ENCODE assay signal across 1 cellular context in the genomic region with DNA sequence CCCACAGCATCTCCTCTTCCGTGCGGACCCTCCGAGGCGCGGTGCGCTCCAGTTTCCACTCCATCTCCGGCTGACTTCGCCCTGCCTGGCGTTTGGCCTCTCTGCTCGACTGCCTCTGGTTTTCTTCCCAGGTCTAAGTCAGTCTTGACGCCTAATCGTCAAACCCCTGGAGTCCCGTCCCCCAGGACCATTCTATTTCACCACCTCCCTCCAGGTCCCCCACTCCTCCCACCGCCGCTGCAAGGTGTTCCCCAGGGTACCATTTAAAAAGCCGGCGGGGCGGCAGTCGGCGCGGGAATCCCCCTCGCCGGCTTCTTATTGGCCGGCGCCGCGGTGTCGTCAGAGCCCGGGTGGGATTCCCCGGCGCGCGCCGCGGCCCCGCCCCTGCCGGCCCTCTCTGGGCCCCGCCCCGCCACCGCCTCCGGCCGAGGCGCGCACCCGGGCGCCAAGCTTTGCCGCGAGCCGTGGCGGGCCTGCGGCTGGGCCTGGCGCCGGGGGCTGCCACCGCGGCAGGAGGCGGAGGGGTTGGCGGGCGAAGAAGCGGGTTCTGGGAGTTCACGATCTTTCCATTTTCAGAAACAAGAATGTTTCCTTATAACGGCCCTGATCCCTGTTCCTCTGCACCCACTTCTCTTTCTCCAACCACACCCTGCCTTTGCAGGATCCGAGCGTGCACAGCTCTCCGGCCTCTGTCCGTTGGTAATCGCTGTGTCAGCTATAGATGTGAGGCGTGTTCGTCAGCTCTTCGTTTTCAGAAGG.
TF ChIP-seq lines count a peak whose summit lies in the region.

A gene with protein sequence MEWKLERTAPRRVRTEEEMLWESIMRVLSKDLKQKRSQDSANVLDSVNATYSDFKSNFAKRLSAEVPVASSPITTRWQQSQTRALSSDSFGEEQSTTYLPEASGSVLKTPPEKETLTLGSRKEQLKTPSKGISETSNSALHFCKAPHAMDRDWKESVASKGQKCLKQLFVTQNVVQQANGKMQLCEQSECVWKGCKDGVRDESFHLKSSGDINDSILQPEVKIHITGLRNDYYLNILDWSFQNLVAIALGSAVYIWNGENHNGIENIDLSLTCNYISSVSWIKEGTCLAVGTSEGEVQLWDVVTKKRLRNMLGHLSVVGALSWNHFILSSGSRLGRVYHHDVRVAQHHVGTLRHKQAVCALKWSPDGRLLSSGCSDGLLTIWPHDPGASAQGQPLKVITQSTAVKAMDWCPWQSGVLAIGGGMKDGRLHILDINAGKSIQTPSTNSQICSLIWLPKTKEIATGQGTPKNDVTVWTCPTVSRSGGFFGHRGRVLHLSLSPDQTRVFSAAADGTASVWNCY (minus strand): TSS at position 241 of the 759 bp plus-strand sequence. CDS start 177 bp downstream, at position 64.

TF ChIP-seq in HepG2, 621 proteins besides CTCF, POLR2A, EP300 and RAD21 (continued from another document and continues in another):
- TF ChIP-seq, protein P1, sequence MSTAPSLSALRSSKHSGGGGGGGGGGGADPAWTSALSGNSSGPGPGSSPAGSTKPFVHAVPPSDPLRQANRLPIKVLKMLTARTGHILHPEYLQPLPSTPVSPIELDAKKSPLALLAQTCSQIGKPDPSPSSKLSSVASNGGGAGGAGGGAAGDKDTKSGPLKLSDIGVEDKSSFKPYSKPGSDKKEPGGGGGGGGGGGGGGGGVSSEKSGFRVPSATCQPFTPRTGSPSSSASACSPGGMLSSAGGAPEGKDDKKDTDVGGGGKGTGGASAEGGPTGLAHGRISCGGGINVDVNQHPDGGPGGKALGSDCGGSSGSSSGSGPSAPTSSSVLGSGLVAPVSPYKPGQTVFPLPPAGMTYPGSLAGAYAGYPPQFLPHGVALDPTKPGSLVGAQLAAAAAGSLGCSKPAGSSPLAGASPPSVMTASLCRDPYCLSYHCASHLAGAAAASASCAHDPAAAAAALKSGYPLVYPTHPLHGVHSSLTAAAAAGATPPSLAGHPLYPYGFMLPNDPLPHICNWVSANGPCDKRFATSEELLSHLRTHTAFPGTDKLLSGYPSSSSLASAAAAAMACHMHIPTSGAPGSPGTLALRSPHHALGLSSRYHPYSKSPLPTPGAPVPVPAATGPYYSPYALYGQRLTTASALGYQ (CRISPR knock-in tag; IDR thresholded peaks at IDR 0.05): no peak
- no peak for TF ChIP-seq ZNF235 (CRISPR knock-in tag; IDR thresholded peaks at IDR 0.05; ENCODE audit: borderline replicate concordance)
- no peak for TF ChIP-seq GFI1 (CRISPR knock-in tag; IDR thresholded peaks at IDR 0.05; ENCODE audit: borderline replicate concordance)
- TF ChIP-seq MAZ (IDR thresholded peaks at IDR 0.05; ENCODE audit: borderline replicate concordance, low read depth, low read length): no peak
- no peak for TF ChIP-seq MAZ (CRISPR knock-in tag; IDR thresholded peaks at IDR 0.05; ENCODE audit: low read depth)
- no peak for TF ChIP-seq NR1H2 (CRISPR knock-in tag; IDR thresholded peaks at IDR 0.05; ENCODE audit: borderline replicate concordance, low read depth)
- TF ChIP-seq, protein P2, sequence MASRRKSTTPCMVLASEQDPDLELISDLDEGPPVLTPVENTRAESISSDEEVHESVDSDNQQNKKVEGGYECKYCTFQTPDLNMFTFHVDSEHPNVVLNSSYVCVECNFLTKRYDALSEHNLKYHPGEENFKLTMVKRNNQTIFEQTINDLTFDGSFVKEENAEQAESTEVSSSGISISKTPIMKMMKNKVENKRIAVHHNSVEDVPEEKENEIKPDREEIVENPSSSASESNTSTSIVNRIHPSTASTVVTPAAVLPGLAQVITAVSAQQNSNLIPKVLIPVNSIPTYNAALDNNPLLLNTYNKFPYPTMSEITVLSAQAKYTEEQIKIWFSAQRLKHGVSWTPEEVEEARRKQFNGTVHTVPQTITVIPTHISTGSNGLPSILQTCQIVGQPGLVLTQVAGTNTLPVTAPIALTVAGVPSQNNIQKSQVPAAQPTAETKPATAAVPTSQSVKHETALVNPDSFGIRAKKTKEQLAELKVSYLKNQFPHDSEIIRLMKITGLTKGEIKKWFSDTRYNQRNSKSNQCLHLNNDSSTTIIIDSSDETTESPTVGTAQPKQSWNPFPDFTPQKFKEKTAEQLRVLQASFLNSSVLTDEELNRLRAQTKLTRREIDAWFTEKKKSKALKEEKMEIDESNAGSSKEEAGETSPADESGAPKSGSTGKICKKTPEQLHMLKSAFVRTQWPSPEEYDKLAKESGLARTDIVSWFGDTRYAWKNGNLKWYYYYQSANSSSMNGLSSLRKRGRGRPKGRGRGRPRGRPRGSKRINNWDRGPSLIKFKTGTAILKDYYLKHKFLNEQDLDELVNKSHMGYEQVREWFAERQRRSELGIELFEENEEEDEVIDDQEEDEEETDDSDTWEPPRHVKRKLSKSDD (CRISPR knock-in tag; IDR thresholded peaks at IDR 0.05; ENCODE audit: low read depth): no peak
- TF ChIP-seq, protein P3, sequence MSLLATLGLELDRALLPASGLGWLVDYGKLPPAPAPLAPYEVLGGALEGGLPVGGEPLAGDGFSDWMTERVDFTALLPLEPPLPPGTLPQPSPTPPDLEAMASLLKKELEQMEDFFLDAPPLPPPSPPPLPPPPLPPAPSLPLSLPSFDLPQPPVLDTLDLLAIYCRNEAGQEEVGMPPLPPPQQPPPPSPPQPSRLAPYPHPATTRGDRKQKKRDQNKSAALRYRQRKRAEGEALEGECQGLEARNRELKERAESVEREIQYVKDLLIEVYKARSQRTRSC (CRISPR knock-in tag; IDR thresholded peaks at IDR 0.05; ENCODE audit: low read depth): no peak
- TF ChIP-seq, protein P4, sequence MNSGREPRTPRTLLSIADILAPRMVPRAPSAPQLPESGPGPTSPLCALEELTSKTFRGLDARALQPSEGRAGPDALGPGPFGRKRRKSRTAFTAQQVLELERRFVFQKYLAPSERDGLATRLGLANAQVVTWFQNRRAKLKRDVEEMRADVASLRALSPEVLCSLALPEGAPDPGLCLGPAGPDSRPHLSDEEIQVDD (CRISPR knock-in tag; IDR thresholded peaks at IDR 0.05; ENCODE audit: borderline replicate concordance): no peak
- TF ChIP-seq, protein P5, sequence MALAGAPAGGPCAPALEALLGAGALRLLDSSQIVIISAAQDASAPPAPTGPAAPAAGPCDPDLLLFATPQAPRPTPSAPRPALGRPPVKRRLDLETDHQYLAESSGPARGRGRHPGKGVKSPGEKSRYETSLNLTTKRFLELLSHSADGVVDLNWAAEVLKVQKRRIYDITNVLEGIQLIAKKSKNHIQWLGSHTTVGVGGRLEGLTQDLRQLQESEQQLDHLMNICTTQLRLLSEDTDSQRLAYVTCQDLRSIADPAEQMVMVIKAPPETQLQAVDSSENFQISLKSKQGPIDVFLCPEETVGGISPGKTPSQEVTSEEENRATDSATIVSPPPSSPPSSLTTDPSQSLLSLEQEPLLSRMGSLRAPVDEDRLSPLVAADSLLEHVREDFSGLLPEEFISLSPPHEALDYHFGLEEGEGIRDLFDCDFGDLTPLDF (CRISPR knock-in tag; IDR thresholded peaks at IDR 0.05): 0 out of 2 replicates have a peak, but pooled peaks have one; percentile 20
- no peak for TF ChIP-seq JARID2 (CRISPR knock-in tag; IDR thresholded peaks at IDR 0.05; ENCODE audit: insufficient replicate concordance)
- TF ChIP-seq IKZF1 (IDR thresholded peaks at IDR 0.05): no peak
- TF ChIP-seq SMYD3 (CRISPR knock-in tag; IDR thresholded peaks at IDR 0.05): no peak
- TF ChIP-seq DR1 (CRISPR knock-in tag; IDR thresholded peaks at IDR 0.05): no peak
- TF ChIP-seq, protein P6, sequence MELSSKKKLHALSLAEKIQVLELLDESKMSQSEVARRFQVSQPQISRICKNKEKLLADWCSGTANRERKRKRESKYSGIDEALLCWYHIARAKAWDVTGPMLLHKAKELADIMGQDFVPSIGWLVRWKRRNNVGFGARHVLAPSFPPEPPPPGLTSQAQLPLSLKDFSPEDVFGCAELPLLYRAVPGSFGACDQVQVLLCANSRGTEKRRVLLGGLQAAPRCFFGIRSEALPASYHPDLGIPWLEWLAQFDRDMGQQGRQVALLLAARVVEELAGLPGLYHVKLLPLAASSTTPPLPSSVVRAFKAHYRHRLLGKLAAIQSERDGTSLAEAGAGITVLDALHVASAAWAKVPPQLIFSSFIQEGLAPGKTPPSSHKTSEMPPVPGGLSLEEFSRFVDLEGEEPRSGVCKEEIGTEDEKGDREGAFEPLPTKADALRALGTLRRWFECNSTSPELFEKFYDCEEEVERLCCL (CRISPR knock-in tag; IDR thresholded peaks at IDR 0.05; ENCODE audit: borderline replicate concordance): no peak
- TF ChIP-seq, protein P7, sequence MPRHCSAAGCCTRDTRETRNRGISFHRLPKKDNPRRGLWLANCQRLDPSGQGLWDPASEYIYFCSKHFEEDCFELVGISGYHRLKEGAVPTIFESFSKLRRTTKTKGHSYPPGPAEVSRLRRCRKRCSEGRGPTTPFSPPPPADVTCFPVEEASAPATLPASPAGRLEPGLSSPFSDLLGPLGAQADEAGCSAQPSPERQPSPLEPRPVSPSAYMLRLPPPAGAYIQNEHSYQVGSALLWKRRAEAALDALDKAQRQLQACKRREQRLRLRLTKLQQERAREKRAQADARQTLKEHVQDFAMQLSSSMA (CRISPR knock-in tag; IDR thresholded peaks at IDR 0.05): 0 out of 2 replicates have a peak, but pooled peaks have one; percentile 38
- TF ChIP-seq, protein P8, sequence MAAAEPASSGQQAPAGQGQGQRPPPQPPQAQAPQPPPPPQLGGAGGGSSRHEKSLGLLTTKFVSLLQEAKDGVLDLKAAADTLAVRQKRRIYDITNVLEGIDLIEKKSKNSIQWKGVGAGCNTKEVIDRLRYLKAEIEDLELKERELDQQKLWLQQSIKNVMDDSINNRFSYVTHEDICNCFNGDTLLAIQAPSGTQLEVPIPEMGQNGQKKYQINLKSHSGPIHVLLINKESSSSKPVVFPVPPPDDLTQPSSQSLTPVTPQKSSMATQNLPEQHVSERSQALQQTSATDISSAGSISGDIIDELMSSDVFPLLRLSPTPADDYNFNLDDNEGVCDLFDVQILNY (CRISPR knock-in tag; conservative IDR thresholded peaks at IDR 0.05): no peak; the same call in 1 of the 2 replicates
- no peak for TF ChIP-seq ZFP36 (IDR thresholded peaks at IDR 0.05; ENCODE audit: borderline replicate concordance, low read depth, low read length, partially characterized antibody)
- TF ChIP-seq, protein P9, sequence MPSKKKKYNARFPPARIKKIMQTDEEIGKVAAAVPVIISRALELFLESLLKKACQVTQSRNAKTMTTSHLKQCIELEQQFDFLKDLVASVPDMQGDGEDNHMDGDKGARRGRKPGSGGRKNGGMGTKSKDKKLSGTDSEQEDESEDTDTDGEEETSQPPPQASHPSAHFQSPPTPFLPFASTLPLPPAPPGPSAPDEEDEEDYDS (CRISPR knock-in tag; IDR thresholded peaks at IDR 0.05): no peak
- no peak for TF ChIP-seq ZNF326 (CRISPR knock-in tag; IDR thresholded peaks at IDR 0.05; ENCODE audit: borderline replicate concordance)
- no peak for TF ChIP-seq ZNF33A (CRISPR knock-in tag; IDR thresholded peaks at IDR 0.05; ENCODE audit: borderline replicate concordance)
- TF ChIP-seq KLF15 (CRISPR knock-in tag; IDR thresholded peaks at IDR 0.05; ENCODE audit: borderline replicate concordance): no peak
- no peak for TF ChIP-seq ASH2L (IDR thresholded peaks at IDR 0.05; ENCODE audit: insufficient read length, low read depth, low read length)
- TF ChIP-seq ZNF160 (CRISPR knock-in tag; IDR thresholded peaks at IDR 0.05): no peak
- TF ChIP-seq, protein P10, sequence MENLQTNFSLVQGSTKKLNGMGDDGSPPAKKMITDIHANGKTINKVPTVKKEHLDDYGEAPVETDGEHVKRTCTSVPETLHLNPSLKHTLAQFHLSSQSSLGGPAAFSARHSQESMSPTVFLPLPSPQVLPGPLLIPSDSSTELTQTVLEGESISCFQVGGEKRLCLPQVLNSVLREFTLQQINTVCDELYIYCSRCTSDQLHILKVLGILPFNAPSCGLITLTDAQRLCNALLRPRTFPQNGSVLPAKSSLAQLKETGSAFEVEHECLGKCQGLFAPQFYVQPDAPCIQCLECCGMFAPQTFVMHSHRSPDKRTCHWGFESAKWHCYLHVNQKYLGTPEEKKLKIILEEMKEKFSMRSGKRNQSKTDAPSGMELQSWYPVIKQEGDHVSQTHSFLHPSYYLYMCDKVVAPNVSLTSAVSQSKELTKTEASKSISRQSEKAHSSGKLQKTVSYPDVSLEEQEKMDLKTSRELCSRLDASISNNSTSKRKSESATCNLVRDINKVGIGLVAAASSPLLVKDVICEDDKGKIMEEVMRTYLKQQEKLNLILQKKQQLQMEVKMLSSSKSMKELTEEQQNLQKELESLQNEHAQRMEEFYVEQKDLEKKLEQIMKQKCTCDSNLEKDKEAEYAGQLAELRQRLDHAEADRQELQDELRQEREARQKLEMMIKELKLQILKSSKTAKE (CRISPR knock-in tag; IDR thresholded peaks at IDR 0.05; ENCODE audit: borderline replicate concordance): no peak
- TF ChIP-seq CCAR2 (optimal IDR thresholded peaks at IDR 0.05; ENCODE audit: low read depth, low read length): no peak
- no peak for TF ChIP-seq TSC22D2 (CRISPR knock-in tag; IDR thresholded peaks at IDR 0.05; ENCODE audit: borderline replicate concordance)
- no peak for TF ChIP-seq SIX1 (CRISPR knock-in tag; IDR thresholded peaks at IDR 0.05; ENCODE audit: borderline replicate concordance)
- TF ChIP-seq KMT2B (CRISPR knock-in tag; IDR thresholded peaks at IDR 0.05): no peak
- TF ChIP-seq XBP1 (CRISPR knock-in tag; IDR thresholded peaks at IDR 0.05): no peak
- no peak for TF ChIP-seq HNRNPL (IDR thresholded peaks at IDR 0.05; ENCODE audit: low read depth, low read length)
- no peak for TF ChIP-seq SRSF1 (optimal IDR thresholded peaks at IDR 0.05; ENCODE audit: low read depth, low read length)
- no peak for TF ChIP-seq TEAD3 (CRISPR knock-in tag; optimal IDR thresholded peaks at IDR 0.05; ENCODE audit: borderline replicate concordance)
- TF ChIP-seq ZNF432 (CRISPR knock-in tag; IDR thresholded peaks at IDR 0.05; ENCODE audit: borderline replicate concordance): no peak
- TF ChIP-seq, protein P11, sequence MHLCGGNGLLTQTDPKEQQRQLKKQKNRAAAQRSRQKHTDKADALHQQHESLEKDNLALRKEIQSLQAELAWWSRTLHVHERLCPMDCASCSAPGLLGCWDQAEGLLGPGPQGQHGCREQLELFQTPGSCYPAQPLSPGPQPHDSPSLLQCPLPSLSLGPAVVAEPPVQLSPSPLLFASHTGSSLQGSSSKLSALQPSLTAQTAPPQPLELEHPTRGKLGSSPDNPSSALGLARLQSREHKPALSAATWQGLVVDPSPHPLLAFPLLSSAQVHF (CRISPR knock-in tag; IDR thresholded peaks at IDR 0.05): no peak
